In genomic region chrX:7926501-7926900, GRCh38 we compare ENCODE assay signal across 8 cellular contexts. TPM values are rescaled to one million over a fixed set of nuclear protein-coding genes. Genes with fewer than 3 reads are reported as not detected.
DNase-seq lines count a peak whose midpoint lies in the region; ATAC-seq, FAIRE-seq and TF ChIP-seq lines count a peak whose summit lies in the region.

No MANE protein-coding gene starts in this region.

- no CpG with 5 or more reads among the region's 5 CpGs for WGBS in neuronal stem cell (ENCODE audit: extremely low coverage in 2 of 2, insufficient read length in 2 of 2, insufficient replicate concordance in 1 of 2), 2 donors

- H3K79me1 ChIP-seq in neuronal stem cell (ENCODE audit: low read depth, low read length) = no peaks in the 10 kb centered on the region

- ATAC-seq in HG03097 (IDR thresholded peaks at IDR 0.05; ENCODE audit: low FRiP score, unreplicated experiment) = no peak

- intact Hi-C loops in OCI-LY7 (cut with micrococcal nuclease; ENCODE audit: unreplicated experiment) = no loop called here

- no peaks in the 10 kb centered on the region for H3K9me3 ChIP-seq in CD8-positive, alpha-beta memory T cell (ENCODE audit: low read length)
- H3K9me3 ChIP-seq in OCI-LY7 (ENCODE audit: low read length) (no peaks in the 10 kb centered on the region), neuronal stem cell (replicated peaks in 1 of 2; ENCODE audit: control insufficient read depth in 2 of 2, insufficient read depth in 1 of 2, low read depth in 1 of 2, low read length in 2 of 2) (no peaks in the 10 kb centered on the region)

- no peak overlapping the region for H2BK15ac ChIP-seq in neuronal stem cell (ENCODE audit: low read length)

- no peaks in the 10 kb centered on the region for H3K79me2 ChIP-seq in OCI-LY7 (ENCODE audit: insufficient read depth, low read depth, low read length)

- no peak overlapping the region for H2AK5ac ChIP-seq in neuronal stem cell (ENCODE audit: low read depth, low read length)

- no peaks in the 10 kb centered on the region for H3K9me2 ChIP-seq in OCI-LY7 (ENCODE audit: insufficient read depth, low read length)

- peak overlapping the region; percentile 89; the same call in 1 of the 2 replicates for H2AFZ ChIP-seq in OCI-LY7 (ENCODE audit: low read length)
- peak overlapping the region; percentile 91 for H2AFZ ChIP-seq in neuronal stem cell (ENCODE audit: low read length)

- H3K9ac ChIP-seq in neuronal stem cell (ENCODE audit: low read depth, low read length, poor library complexity) = no peak overlapping the region

- no peak overlapping the region for H4K91ac ChIP-seq in neuronal stem cell (ENCODE audit: low read depth, low read length, poor library complexity)

- peak overlapping the region; percentile 73 for H3K4me2 ChIP-seq in OCI-LY7 (ENCODE audit: low read length)
- H3K4me2 ChIP-seq in neuronal stem cell (ENCODE audit: insufficient read depth, low read length, poor library complexity, severe bottlenecking) = peak overlapping the region; percentile 45

- H2BK120ac ChIP-seq in neuronal stem cell (ENCODE audit: low read depth, low read length) = no peak overlapping the region

- H3K36me3 Mint-ChIP-seq in CD8-positive, alpha-beta memory T cell = peaks cover 9 to 12% (median 10%) of the 10 kb centered on the region in 3 donors

- no peak overlapping the region for H3K14ac ChIP-seq in neuronal stem cell (ENCODE audit: low read length)

- peaks cover 0 to 3% (median 0%) of the 10 kb centered on the region in 5 donors for H3K9me3 Mint-ChIP-seq in CD8-positive, alpha-beta memory T cell

- FAIRE-seq in urothelium cell line (lab: Jason Lieb, UNC) = no peak

- no peaks in the 10 kb centered on the region for H3K36me3 ChIP-seq in CD8-positive, alpha-beta memory T cell (ENCODE audit: insufficient read depth, low read length)
- H3K36me3 ChIP-seq in OCI-LY7 (ENCODE audit: insufficient read depth, low read length) (no peaks in the 10 kb centered on the region), neuronal stem cell (replicated peaks in 1 of 2; ENCODE audit: control insufficient read depth in 2 of 2, insufficient read depth in 2 of 2, low read length in 2 of 2) (peaks cover 0 to 7% of the 10 kb centered on the region in 2 donors)

- H3K27me3 Mint-ChIP-seq in CD8-positive, alpha-beta memory T cell = peaks cover 5 to 7% of the 10 kb centered on the region in 2 donors

- H2BK5ac ChIP-seq in neuronal stem cell (ENCODE audit: low read length) = no peak overlapping the region

- no peaks in the 10 kb centered on the region for H4K20me1 ChIP-seq in OCI-LY7 (ENCODE audit: insufficient read depth, low read length)

- H3K4ac ChIP-seq in neuronal stem cell (ENCODE audit: low read length) = no peak overlapping the region

- BruUV-seq in OCI-LY7 (replicated peaks; lab: Mats Ljungman, UMichigan) = no TSS peak

- peak overlapping the region in 6 of 7 donors; percentile 94 to 98 (median 96) for H3K4me3 Mint-ChIP-seq in CD8-positive, alpha-beta memory T cell

- peaks cover 15 to 28% (median 19%) of the 10 kb centered on the region in 3 donors for H3K4me1 Mint-ChIP-seq in CD8-positive, alpha-beta memory T cell

- H3K27ac ChIP-seq in CD8-positive, alpha-beta memory T cell (ENCODE audit: low read depth, low read length) = peak overlapping the region; percentile 85
- peak overlapping the region; percentile 70 for H3K27ac ChIP-seq in OCI-LY7 (ENCODE audit: low read depth, low read length, poor library complexity, severe bottlenecking)
- H3K27ac ChIP-seq in neuronal stem cell (replicated peaks; ENCODE audit: low read length) = no peak overlapping the region

- no peak for DNase-seq in CD8-positive, alpha-beta memory T cell
- DNase-seq in OCI-LY7 (ENCODE audit: low spot score) (peak; percentile 0), epithelial cell of esophagus (ENCODE audit: low read depth) (peak; percentile 55), neuronal stem cell (ENCODE audit: low spot score) (no peak), GOT3 (lab: John Stamatoyannopoulos, UW) (no peak), SHP77 treated with DMSO at 0.1 percent for 48 hours (lab: John Stamatoyannopoulos, UW) (no peak), urothelium cell line (ENCODE audit: low spot score) (no peak)

- CTCF ChIA-PET in CD8-positive, alpha-beta memory T cell (lab: Charles Lee) = no interaction called here
- CTCF ChIA-PET in OCI-LY7 (lab: Charles Lee; ENCODE audit: unreplicated experiment) = interaction anchor here (1.0 kb wide), 1 partner anchor 735 kb away, joined by 3 read pairs; no protein-coding TSS in a partner anchor

- no peak overlapping the region for H2BK12ac ChIP-seq in neuronal stem cell (ENCODE audit: low read length)

- H4K8ac ChIP-seq in neuronal stem cell (ENCODE audit: low read depth, low read length) = no peak overlapping the region

- H3K27me3 ChIP-seq in CD8-positive, alpha-beta memory T cell (ENCODE audit: insufficient read depth, low read length, poor library complexity, severe bottlenecking) = no peaks in the 10 kb centered on the region
- no peaks in the 10 kb centered on the region for H3K27me3 ChIP-seq in neuronal stem cell (ENCODE audit: control insufficient read depth in 3 of 3, insufficient read depth in 3 of 3, low read depth in 1 of 3, low read length in 3 of 3)

- POLR2A ChIA-PET in CD8-positive, alpha-beta memory T cell (lab: Charles Lee) = no interaction called here
- POLR2A ChIA-PET in OCI-LY7 (lab: Charles Lee) = no interaction called here

- H3K4me3 ChIP-seq in CD8-positive, alpha-beta memory T cell (ENCODE audit: low read length) = peak overlapping the region; percentile 78
- H3K4me3 ChIP-seq in OCI-LY7 (ENCODE audit: low read depth, low read length, poor library complexity, severe bottlenecking) (peak overlapping the region; percentile 77), epithelial cell of esophagus (ENCODE audit: low read length) (peak overlapping the region; percentile 63), neuronal stem cell (ENCODE audit: low read length in 2 of 2) (peak overlapping the region; percentile 63 to 89)

- H3K4me1 ChIP-seq in CD8-positive, alpha-beta memory T cell (ENCODE audit: insufficient read depth, low read length) = peaks cover 12% of the 10 kb centered on the region
- peaks cover 13% of the 10 kb centered on the region for H3K4me1 ChIP-seq in OCI-LY7 (ENCODE audit: insufficient read depth, low read length, poor library complexity, severe bottlenecking)
- peaks cover 0 to 2% of the 10 kb centered on the region in 2 donors for H3K4me1 ChIP-seq in neuronal stem cell (ENCODE audit: control insufficient read depth in 2 of 2, insufficient read depth in 1 of 2, low read depth in 1 of 2, low read length in 2 of 2)

- no peak overlapping the region for H3K23ac ChIP-seq in neuronal stem cell (ENCODE audit: low read depth, low read length, poor library complexity)

- TF ChIP-seq CTCF in OCI-LY7 (conservative IDR thresholded peaks at IDR 0.05; ENCODE audit: low read length) (no peak), epithelial cell of esophagus (IDR thresholded peaks at IDR 0.05; ENCODE audit: insufficient read depth, low read depth, low read length, missing control alignments) (no peak)

- H3K18ac ChIP-seq in neuronal stem cell (ENCODE audit: low read length) = no peak overlapping the region

- H3K27ac Mint-ChIP-seq in CD8-positive, alpha-beta memory T cell = peak overlapping the region in 6 of 8 donors; percentile 80 to 100 (median 94)

RNA-seq across cellular contexts. Expression of gene PNPLA4, which starts 0.7 kb away (rescaled TPM):
- total RNA-seq in CD8-positive, alpha-beta memory T cell = 10 to 100 TPM in 1 of 2 experiments, 1 to 10 TPM in 1; 8.5 to 10.0 TPM
- 14.0 TPM for polyA plus RNA-seq in CD8-positive, alpha-beta memory T cell
- total RNA-seq in OCI-LY7 (2014; rRNA removed; shearing (Covaris generic)) = 4.4 and 11.0 TPM in 2 replicates
- total RNA-seq in OCI-LY7 (2022) = 10.7 and 14.6 TPM in 2 replicates
- polyA plus RNA-seq in neuronal stem cell (2013, experiment 1 of 2) = 31.5 TPM
- polyA plus RNA-seq in neuronal stem cell (2013, experiment 2 of 2) = 29.2 TPM

Comparison
In these comparisons a context has a peak if more than half of its experiments do, and no peak if none do; other contexts are left out.
1. DNase-seq: peak in OCI-LY7 (single experiment) and epithelial cell of esophagus (single experiment); none in CD8-positive, alpha-beta memory T cell (0 of 5), neuronal stem cell (single experiment), GOT3 (single experiment), SHP77 treated with DMSO at 0.1 percent for 48 hours (single experiment) and urothelium cell line (single experiment).
2. Peak in every context shown above with its lines, with median percentiles within 50 percentile points of each other: H3K4me3 ChIP-seq.